ENCODE assay signal across 36 cellular contexts in the genomic region with DNA sequence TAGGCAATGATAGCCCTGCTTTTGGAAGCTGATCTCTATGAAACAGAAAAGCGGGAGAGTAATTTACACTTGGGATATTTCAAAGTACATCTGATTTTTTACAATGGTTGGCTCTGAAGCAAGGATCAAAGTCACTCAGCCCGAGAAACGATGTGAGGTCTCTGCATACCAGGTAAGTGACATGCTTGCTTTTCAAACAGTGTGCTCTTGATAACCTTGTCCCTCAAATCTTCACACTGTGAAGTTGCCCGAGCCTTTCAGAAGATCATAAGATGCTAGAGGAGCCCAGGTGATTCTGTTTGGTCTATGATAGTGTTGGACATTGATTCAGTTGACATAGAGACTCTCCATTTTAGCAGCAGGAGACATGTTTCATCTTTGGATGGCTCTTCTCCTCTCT. TPM values are rescaled to one million over a fixed set of nuclear protein-coding genes. Genes with fewer than 3 reads are reported as not detected.
"Had no signal": no experiment of that assay in that cellular context is flagged by ENCODE, and none has a peak within 500 bp of the region (broad histone marks: within the 10 kb centered on the region; RNA-seq: fewer than 3 reads in every experiment).

No MANE protein-coding gene starts in this region.

- H3K27me3 Mint-ChIP-seq: naive thymus-derived CD4-positive, alpha-beta T cell had no signal

- ATAC-seq: heart left ventricle; naive thymus-derived CD4-positive, alpha-beta T cell; right cardiac atrium; stimulated activated naive B cell treated with anti-CD40 and anti-IgM and Interleukin-4, amounts not matched to agents 10 μg/mL and 1 μg/mL and 100 μg/mL, for 72 hours; stimulated activated naive CD8-positive, alpha-beta T cell treated with anti-CD3 and anti-CD28 coated beads, Interleukin-15, Interleukin-2, amounts not matched to agents 100 U/mL and 50 U/mL, for 24 hours; upper lobe of right lung had no signal

- FAIRE-seq: islet of Langerhans, urothelium cell line had no signal

- H3K9me3 ChIP-seq: heart left ventricle, left ventricle myocardium inferior, neutrophil, sigmoid colon, suprapubic skin, thoracic aorta, upper lobe of right lung had no signal

- H3K4me2 ChIP-seq: neural progenitor cell, smooth muscle cell had no signal

- H3K27ac Mint-ChIP-seq: immature natural killer cell; mesothelial cell of epicardium; naive thymus-derived CD4-positive, alpha-beta T cell; nephron; neural progenitor cell; stimulated activated naive B cell treated with anti-CD40 and anti-IgM and Interleukin-4, amounts not matched to agents 10 μg/mL and 1 μg/mL and 100 μg/mL, for 72 hours had no signal

- H3K27me3 ChIP-seq: neural progenitor cell, neutrophil, sigmoid colon, suprapubic skin, tibial artery, upper lobe of right lung had no signal

- DNase-seq: heart left ventricle; hypothalamus; immature natural killer cell; kidney; left ventricle myocardium inferior; mesendoderm; naive thymus-derived CD4-positive, alpha-beta T cell; occipital lobe; retina; right cardiac atrium; sigmoid colon; stimulated activated CD4-positive, alpha-beta T cell treated with anti-CD3 and anti-CD28 coated beads, Interleukin-12 subunit alpha, Interleukin-12 subunit beta, amount 100 ng/mL, for 4 hours; stimulated activated CD4-positive, alpha-beta T cell treated with anti-CD3 and anti-CD28 coated beads, Interleukin-15, amount 100 ng/mL, for 24 hours; stimulated activated CD4-positive, alpha-beta T cell treated with anti-CD3 and anti-CD28 coated beads, Interleukin-2, amount 100 ng/mL, for 24 hours; stimulated activated CD4-positive, alpha-beta T cell treated with anti-CD3 and anti-CD28 coated beads, Interleukin-4, amount 100 ng/mL, for 1 hour; stimulated activated naive B cell treated with anti-CD40 and anti-IgM and Interleukin-4, amounts not matched to agents 10 μg/mL and 1 μg/mL and 100 μg/mL, for 72 hours; stimulated activated naive CD8-positive, alpha-beta T cell treated with anti-CD3 and anti-CD28 coated beads, Interleukin-15, Interleukin-2, amounts not matched to agents 100 U/mL and 50 U/mL, for 24 hours; tibial artery; trophoblast cell; upper lobe of right lung had no signal

- H3K27ac ChIP-seq: heart left ventricle, left ventricle myocardium inferior, neural progenitor cell, neutrophil, parathyroid adenoma, sigmoid colon, suprapubic skin, thoracic aorta, tibial artery, upper lobe of right lung had no signal

- H3K9me3 Mint-ChIP-seq: neural progenitor cell had no signal

- H3K4me3 ChIP-seq: heart left ventricle, left ventricle myocardium inferior, lung, neural progenitor cell, sigmoid colon, smooth muscle cell, suprapubic skin, thoracic aorta, tibial artery, upper lobe of right lung had no signal

- H3K4me3 Mint-ChIP-seq: immature natural killer cell; mesothelial cell of epicardium; naive thymus-derived CD4-positive, alpha-beta T cell; nephron; neural progenitor cell; stimulated activated naive B cell treated with anti-CD40 and anti-IgM and Interleukin-4, amounts not matched to agents 10 μg/mL and 1 μg/mL and 100 μg/mL, for 72 hours had no signal

- H3K36me3 ChIP-seq: left ventricle myocardium inferior, neural progenitor cell, neutrophil, sigmoid colon, suprapubic skin, thoracic aorta, tibial artery, upper lobe of right lung had no signal

- H3K4me1 Mint-ChIP-seq: immature natural killer cell; mesothelial cell of epicardium; naive thymus-derived CD4-positive, alpha-beta T cell; stimulated activated naive B cell treated with anti-CD40 and anti-IgM and Interleukin-4, amounts not matched to agents 10 μg/mL and 1 μg/mL and 100 μg/mL, for 72 hours had no signal

- H3K36me3 Mint-ChIP-seq: immature natural killer cell; mesothelial cell of epicardium; naive thymus-derived CD4-positive, alpha-beta T cell; neural progenitor cell; stimulated activated naive B cell treated with anti-CD40 and anti-IgM and Interleukin-4, amounts not matched to agents 10 μg/mL and 1 μg/mL and 100 μg/mL, for 72 hours had no signal

- H3K4me1 ChIP-seq: left ventricle myocardium inferior, neural progenitor cell, parathyroid adenoma, sigmoid colon, suprapubic skin, tibial artery, upper lobe of right lung had no signal

RNA-seq across cellular contexts. Expression of a gene that starts 47.1 kb away (rescaled TPM):
- total RNA-seq: mesothelial cell of epicardium, osteocyte, posterior vena cava, smooth muscle cell, thoracic aorta, upper lobe of right lung had no signal
- polyA plus RNA-seq: immature natural killer cell, smooth muscle cell had no signal

RNA-seq across cellular contexts. Expression of a gene that starts 52.7 kb away (rescaled TPM):
- total RNA-seq: kidney; lower leg skin; mononuclear cell; naive thymus-derived CD4-positive, alpha-beta T cell; osteocyte; posterior vena cava; smooth muscle cell; subcutaneous adipose tissue; suprapubic skin; upper lobe of right lung had no signal
- polyA plus RNA-seq: immature natural killer cell; naive thymus-derived CD4-positive, alpha-beta T cell had no signal
